In the genomic region with DNA sequence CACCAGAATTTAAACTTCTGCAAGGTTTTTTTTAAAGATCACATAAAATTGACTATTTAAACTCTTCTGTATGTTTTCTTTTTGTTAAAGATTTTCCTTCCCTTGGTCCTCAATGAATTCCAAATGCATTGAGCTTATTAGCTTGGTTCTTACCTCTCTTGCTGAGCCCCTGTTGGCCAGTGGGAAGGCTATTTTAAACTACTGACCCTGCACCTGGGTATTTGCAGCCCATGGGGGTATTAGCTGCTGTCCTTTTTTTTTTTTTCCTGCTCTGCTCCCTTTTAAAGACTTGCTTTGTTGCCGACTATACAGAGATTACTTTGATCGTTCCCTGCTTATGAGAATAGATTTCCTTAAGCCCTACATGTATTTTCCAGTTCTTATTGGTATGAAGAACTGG, we compare ENCODE assay signal across 17 cellular contexts.
DNase-seq lines count a peak whose midpoint lies in the region; ATAC-seq and TF ChIP-seq lines count a peak whose summit lies in the region.
"Had no signal": no experiment of that assay in that cellular context is flagged by ENCODE, and none has a peak within 500 bp of the region (broad histone marks: within the 10 kb centered on the region; RNA-seq: fewer than 3 reads in every experiment).

No MANE protein-coding gene starts in this region.

- H3K4me1 ChIP-seq in mesendoderm (ENCODE audit: control insufficient read depth, low read depth, low read length) (no peaks in the 10 kb centered on the region), HAP-1 (no peaks in the 10 kb centered on the region)
- H3K4me1 ChIP-seq: BE2C had no signal

- no peaks in the 10 kb centered on the region for H3K79me2 ChIP-seq in mesendoderm (ENCODE audit: control insufficient read depth, insufficient read depth, low read length)

- no peak overlapping the region for H2AK5ac ChIP-seq in mesendoderm (ENCODE audit: low read length)

- H3K36me3 Mint-ChIP-seq in brain, result no peaks in the 10 kb centered on the region

- no peaks in the 10 kb centered on the region for H3K9me3 ChIP-seq in HAP-1
- H3K9me3 ChIP-seq: BE2C had no signal

- no peaks in the 10 kb centered on the region for H3K27me3 ChIP-seq in mesendoderm (ENCODE audit: insufficient read depth, low read length, poor library complexity)
- H3K27me3 ChIP-seq in HAP-1 (ENCODE audit: low read depth), result no peaks in the 10 kb centered on the region
- H3K27me3 ChIP-seq: BE2C had no signal

- H3K23ac ChIP-seq in mesendoderm (ENCODE audit: low read length), result no peak overlapping the region

- H2BK5ac ChIP-seq in mesendoderm (ENCODE audit: low read length), result no peak overlapping the region

- H3K4me1 Mint-ChIP-seq in brain, result peaks cover 21% of the 10 kb centered on the region
- H3K4me1 Mint-ChIP-seq: T-helper 17 cell had no signal

- H4K5ac ChIP-seq in mesendoderm (ENCODE audit: low read length), result no peak overlapping the region

- no peak overlapping the region for H3K9ac ChIP-seq in mesendoderm (ENCODE audit: low read length)
- H3K9ac ChIP-seq: KMS-11 had no signal

- H3K18ac ChIP-seq in mesendoderm (ENCODE audit: low read length), result no peak overlapping the region

- H3K36me3 ChIP-seq in mesendoderm (ENCODE audit: control insufficient read depth, insufficient read depth, low read length) (no peaks in the 10 kb centered on the region), HAP-1 (replicated peaks) (no peaks in the 10 kb centered on the region)
- H3K36me3 ChIP-seq: BE2C had no signal

- H3K4me3 ChIP-seq in mesendoderm (ENCODE audit: low read length) (no peak overlapping the region), retinal pigment epithelial cell (ENCODE audit: low read length) (no peak overlapping the region), HAP-1 (no peak overlapping the region)

- H3K27ac ChIP-seq in mesendoderm (ENCODE audit: low read depth, low read length), result no peak overlapping the region
- H3K27ac ChIP-seq: KMS-11 had no signal

- TF ChIP-seq CTCF in brain (conservative IDR thresholded peaks at IDR 0.05) (no peak), retinal pigment epithelial cell (conservative IDR thresholded peaks at IDR 0.05; ENCODE audit: low read depth, low read length) (no peak)

- ATAC-seq in GM18909 (IDR thresholded peaks at IDR 0.05; ENCODE audit: poor library complexity, unreplicated experiment), result no peak
- ATAC-seq: Panc1, T-helper 17 cell had no signal

- peak overlapping the region in 2 of 5 experiments; percentile 62 to 63 for H3K4me3 Mint-ChIP-seq in brain
- H3K4me3 Mint-ChIP-seq: T-helper 17 cell had no signal

- no peak overlapping the region for H4K8ac ChIP-seq in mesendoderm (ENCODE audit: low read depth, low read length)

- peak overlapping the region in 3 of 5 experiments; percentile 33 to 90 (median 68) for H3K27ac Mint-ChIP-seq in brain
- H3K27ac Mint-ChIP-seq: T-helper 17 cell had no signal

- H3K9me3 Mint-ChIP-seq in brain, result no peaks in the 10 kb centered on the region

- H2BK15ac ChIP-seq in mesendoderm (replicated peaks; ENCODE audit: low read depth), result no peak overlapping the region

- H3K56ac ChIP-seq in mesendoderm (ENCODE audit: low read length), result no peak overlapping the region

- H3K27me3 Mint-ChIP-seq in brain, result no peaks in the 10 kb centered on the region
- H3K27me3 Mint-ChIP-seq: T-helper 17 cell had no signal

- WGBS in mesendoderm (ENCODE audit: extremely low coverage, insufficient coverage, low lambda C conversion rate), result no CpG with 5 or more reads among the region's 2 CpGs

- in situ Hi-C loops in HAP-1 (cut with MboI; ENCODE audit: low sequenced_read_pairs), result no loop called here

- H3K4me2 ChIP-seq in mesendoderm (ENCODE audit: low read length), result no peak overlapping the region
- H3K4me2 ChIP-seq: KMS-11 had no signal

- no peak overlapping the region for H2BK120ac ChIP-seq in mesendoderm (ENCODE audit: low read depth, low read length)

- DNase-seq in NCI-H146 (lab: John Stamatoyannopoulos, UW) (peak; percentile 65), mesendoderm (peak; percentile 17), retinal pigment epithelial cell (ENCODE audit: low read depth) (peak; percentile 15), HAP-1 (ENCODE audit: low spot score in 2 of 2) (no peak), RKO (ENCODE audit: low spot score) (no peak)
- DNase-seq: BE2C, DMS79, HCEC 1CT, IMR-90, NCI-H1105 treated with DMSO at 0.1 percent for 48 hours, NCI-H2107, NCI-H82, T-helper 17 cell had no signal

- no peak overlapping the region for H3K4ac ChIP-seq in mesendoderm (ENCODE audit: low read depth, low read length)

- H3K79me1 ChIP-seq in mesendoderm (ENCODE audit: low read length), result no peaks in the 10 kb centered on the region

Comparison
In these comparisons a context has a peak if more than half of its experiments do, and no peak if none do; other contexts are left out.
1. DNase-seq: peak in NCI-H146 (single experiment), mesendoderm (single experiment) and retinal pigment epithelial cell (single experiment); none in HAP-1 (0 of 2) and RKO (single experiment).